26 cellular contexts compared by ENCODE assay signal in genomic region chr20:57020364-57020763, GRCh38.
"Had no signal": no experiment of that assay in that cellular context is flagged by ENCODE, and none has a peak within 500 bp of the region (broad histone marks: within the 10 kb centered on the region; RNA-seq: fewer than 3 reads in every experiment).

No MANE protein-coding gene starts in this region.

- H3K27me3 Mint-ChIP-seq: activated CD8-positive, alpha-beta memory T cell treated with anti-CD3 and anti-CD28 coated beads, Interleukin-2, amount 10 ng/mL, durations not matched to agents 7 days and 5 days had no signal

- FAIRE-seq: endometrium, pancreas had no signal

- H3K9me3 ChIP-seq: neutrophil, pancreas, psoas muscle, uterus had no signal

- H3K27ac ChIP-seq: body of pancreas, heart right ventricle, neutrophil, pancreas, psoas muscle, tibial nerve, uterus, WERI-Rb-1 had no signal

- H3K36me3 ChIP-seq: heart right ventricle, neutrophil, pancreas, tibial nerve, uterus, WERI-Rb-1 had no signal

- H3K27me3 ChIP-seq: body of pancreas, uterus had no signal

- H3K4me1 Mint-ChIP-seq: activated CD4-positive, alpha-beta T cell treated with anti-CD3 and anti-CD28 coated beads, Interleukin-2, amount 10 ng/mL, durations not matched to agents 7 days and 5 days; activated CD8-positive, alpha-beta memory T cell treated with anti-CD3 and anti-CD28 coated beads, Interleukin-2, amount 10 ng/mL, durations not matched to agents 7 days and 5 days; activated naive CD8-positive, alpha-beta T cell treated with anti-CD3 and anti-CD28 coated beads, Interleukin-2, amount 50 U/mL, for 24 hours; memory B cell had no signal

- DNase-seq: activated CD4-positive, alpha-beta T cell treated with anti-CD3 and anti-CD28 coated beads, Interleukin-2, amount 10 ng/mL, durations not matched to agents 7 days and 5 days; activated CD4-positive, CD25-positive, alpha-beta regulatory T cell treated with anti-CD3 and anti-CD28 coated beads, Interleukin-2, amount 50 U/mL, for 72 hours; activated CD8-positive, alpha-beta memory T cell treated with anti-CD3 and anti-CD28 coated beads, Interleukin-2, amount 10 ng/mL, durations not matched to agents 7 days and 5 days; activated CD8-positive, alpha-beta T cell treated with anti-CD3 and anti-CD28 coated beads for 36 hours; activated effector memory CD4-positive, alpha-beta T cell treated with anti-CD3 and anti-CD28 coated beads, Interleukin-2, amount 50 U/mL, for 16 hours; activated naive CD4-positive, alpha-beta T cell treated with anti-CD3 and anti-CD28 coated beads, Interleukin-2, amount 50 U/mL, for 16 hours; activated naive CD8-positive, alpha-beta T cell treated with anti-CD3 and anti-CD28 coated beads, Interleukin-2, amount 50 U/mL, for 24 hours; activated T-cell treated with anti-CD3 and anti-CD28 coated beads for 4 hours; body of pancreas; effector CD4-positive, alpha-beta T cell; heart right ventricle; islet precursor cell; left colon; pancreas; psoas muscle; right cardiac atrium; stimulated activated CD4-positive, alpha-beta T cell treated with anti-CD3 and anti-CD28 coated beads, Interleukin-1b, Interleukin-23, amount 100 ng/mL, for 48 hours; uterus; WERI-Rb-1 had no signal

- H3K27ac Mint-ChIP-seq: activated CD4-positive, alpha-beta T cell treated with anti-CD3 and anti-CD28 coated beads, Interleukin-2, amount 10 ng/mL, durations not matched to agents 7 days and 5 days; activated CD8-positive, alpha-beta memory T cell treated with anti-CD3 and anti-CD28 coated beads, Interleukin-2, amount 10 ng/mL, durations not matched to agents 7 days and 5 days; activated CD8-positive, alpha-beta T cell treated with anti-CD3 and anti-CD28 coated beads for 36 hours; activated naive CD8-positive, alpha-beta T cell treated with anti-CD3 and anti-CD28 coated beads, Interleukin-2, amount 50 U/mL, for 24 hours; dendritic cell treated with granulocyte-macrophage colony-stimulating factor and Interleukin-4, amounts not matched to agents 40 ng/mL and 50 ng/mL, for 4 days; memory B cell; natural killer cell treated with Interleukin-12 subunit alpha and Interleukin-12 subunit beta and Interleukin-15 and Interleukin-18, amount 100 ng/mL, for 72 hours; stimulated activated naive CD8-positive, alpha-beta T cell treated with anti-CD3 and anti-CD28 coated beads, Interleukin-15, Interleukin-2, amounts not matched to agents 100 ng/mL and 50 ng/mL, for 24 hours had no signal

- H3K4me3 ChIP-seq: body of pancreas, heart right ventricle, pancreas, psoas muscle, tibial nerve, uterus had no signal

- H3K4me3 Mint-ChIP-seq: activated CD4-positive, alpha-beta T cell treated with anti-CD3 and anti-CD28 coated beads, Interleukin-2, amount 10 ng/mL, durations not matched to agents 7 days and 5 days; activated CD8-positive, alpha-beta memory T cell treated with anti-CD3 and anti-CD28 coated beads, Interleukin-2, amount 10 ng/mL, durations not matched to agents 7 days and 5 days; activated CD8-positive, alpha-beta T cell treated with anti-CD3 and anti-CD28 coated beads for 36 hours; activated naive CD8-positive, alpha-beta T cell treated with anti-CD3 and anti-CD28 coated beads, Interleukin-2, amount 50 U/mL, for 24 hours; dendritic cell treated with granulocyte-macrophage colony-stimulating factor and Interleukin-4, amounts not matched to agents 40 ng/mL and 50 ng/mL, for 4 days; memory B cell; natural killer cell treated with Interleukin-12 subunit alpha and Interleukin-12 subunit beta and Interleukin-15 and Interleukin-18, amount 100 ng/mL, for 72 hours; stimulated activated naive CD8-positive, alpha-beta T cell treated with anti-CD3 and anti-CD28 coated beads, Interleukin-15, Interleukin-2, amounts not matched to agents 100 ng/mL and 50 ng/mL, for 24 hours had no signal

- H3K36me3 Mint-ChIP-seq: activated CD8-positive, alpha-beta memory T cell treated with anti-CD3 and anti-CD28 coated beads, Interleukin-2, amount 10 ng/mL, durations not matched to agents 7 days and 5 days; memory B cell; natural killer cell treated with Interleukin-12 subunit alpha and Interleukin-12 subunit beta and Interleukin-15 and Interleukin-18, amount 100 ng/mL, for 72 hours had no signal

- H3K4me1 ChIP-seq: body of pancreas, heart right ventricle, pancreas, psoas muscle, tibial nerve, uterus had no signal

- H3K9me3 Mint-ChIP-seq: activated CD4-positive, alpha-beta T cell treated with anti-CD3 and anti-CD28 coated beads, Interleukin-2, amount 10 ng/mL, durations not matched to agents 7 days and 5 days; activated CD8-positive, alpha-beta T cell treated with anti-CD3 and anti-CD28 coated beads for 36 hours; activated naive CD8-positive, alpha-beta T cell treated with anti-CD3 and anti-CD28 coated beads, Interleukin-2, amount 50 U/mL, for 24 hours; dendritic cell treated with granulocyte-macrophage colony-stimulating factor and Interleukin-4, amounts not matched to agents 40 ng/mL and 50 ng/mL, for 4 days; memory B cell; natural killer cell treated with Interleukin-12 subunit alpha and Interleukin-12 subunit beta and Interleukin-15 and Interleukin-18, amount 100 ng/mL, for 72 hours; stimulated activated naive CD8-positive, alpha-beta T cell treated with anti-CD3 and anti-CD28 coated beads, Interleukin-15, Interleukin-2, amounts not matched to agents 100 ng/mL and 50 ng/mL, for 24 hours had no signal

- ATAC-seq: activated CD8-positive, alpha-beta memory T cell treated with anti-CD3 and anti-CD28 coated beads, Interleukin-2, amount 10 ng/mL, durations not matched to agents 7 days and 5 days; activated CD8-positive, alpha-beta T cell treated with anti-CD3 and anti-CD28 coated beads for 36 hours; activated naive CD8-positive, alpha-beta T cell treated with anti-CD3 and anti-CD28 coated beads, Interleukin-2, amount 50 U/mL, for 24 hours; body of pancreas; heart right ventricle; left colon; natural killer cell treated with Interleukin-12 subunit alpha and Interleukin-12 subunit beta and Interleukin-15 and Interleukin-18, amount 100 ng/mL, for 72 hours; pancreas; psoas muscle; right cardiac atrium had no signal
